ENCODE assay signal across 8 cellular contexts in genomic region chr1:114152211-114153050, GRCh38. TPM values are rescaled to one million over a fixed set of nuclear protein-coding genes. Genes with fewer than 3 reads are reported as not detected.
DNase-seq lines count a peak whose midpoint lies in the region; ATAC-seq and TF ChIP-seq lines count a peak whose summit lies in the region.

No MANE protein-coding gene starts in this region.

- H3K9me3 ChIP-seq in HUES64 (ENCODE audit: insufficient read depth, low read depth, low read length) = no peaks in the 10 kb centered on the region
- H3K9me3 ChIP-seq in body of pancreas = no peaks in the 10 kb centered on the region
- no peaks in the 10 kb centered on the region for H3K9me3 ChIP-seq in stomach

- peaks cover 0 to 14% (median 0%) of the 10 kb centered on the region in 3 donors for H3K36me3 Mint-ChIP-seq in immature natural killer cell
- no peaks in the 10 kb centered on the region for H3K36me3 Mint-ChIP-seq in activated T-helper 1 cell treated with anti-CD3 and anti-CD28 coated beads, Interleukin-12 subunit alpha, Interleukin-12 subunit beta, Interleukin-2, Interleukin-4 antibody, amounts not matched to agents 30 ng/mL and 10 ng/mL and 1 ng/mL, durations not matched to agents 14 hours and 24 hours and 36 hours (ENCODE audit: low read depth)

- H3K27me3 Mint-ChIP-seq in immature natural killer cell (ENCODE audit: low read depth in 3 of 3) = peaks cover 19 to 29% (median 28%) of the 10 kb centered on the region in 3 donors
- peaks cover 56% of the 10 kb centered on the region for H3K27me3 Mint-ChIP-seq in activated T-helper 1 cell treated with anti-CD3 and anti-CD28 coated beads, Interleukin-12 subunit alpha, Interleukin-12 subunit beta, Interleukin-2, Interleukin-4 antibody, amounts not matched to agents 30 ng/mL and 10 ng/mL and 1 ng/mL, durations not matched to agents 14 hours and 24 hours and 36 hours (ENCODE audit: insufficient read depth)

- no peak for TF ChIP-seq EP300 in stomach (IDR thresholded peaks at IDR 0.05)

- under 1% methylated on average over 66 of the region's 81 CpGs for WGBS in HUES64
- WGBS in body of pancreas, 2 donors = 1 to 6% methylated on average over 15 to 77 of the region's 81 CpGs
- 0 to 4% (median 3%) methylated on average over 4 to 81 of the region's 81 CpGs for WGBS in stomach, 5 donors

- ATAC-seq in body of pancreas = peak; percentile 65

- H3K4me3 ChIP-seq in AG10803 (ENCODE audit: low read length) (peak overlapping the region; percentile 27; the same call in 1 of the 2 replicates), HUES64 (ENCODE audit: low read length) (peak overlapping the region; percentile 85), body of pancreas (peak overlapping the region; percentile 22 to 27), stomach (peak overlapping the region; percentile 42 to 57 (median 47))

- H3K27ac Mint-ChIP-seq in immature natural killer cell = no peak overlapping the region
- no peak overlapping the region for H3K27ac Mint-ChIP-seq in activated T-helper 1 cell treated with anti-CD3 and anti-CD28 coated beads, Interleukin-12 subunit alpha, Interleukin-12 subunit beta, Interleukin-2, Interleukin-4 antibody, amounts not matched to agents 30 ng/mL and 10 ng/mL and 1 ng/mL, durations not matched to agents 14 hours and 24 hours and 36 hours

- peaks cover 30% of the 10 kb centered on the region for H3K36me3 ChIP-seq in HUES64 (ENCODE audit: insufficient read depth, low read length)
- H3K36me3 ChIP-seq in body of pancreas (replicated peaks in 1 of 2; ENCODE audit: insufficient read depth in 1 of 2, low read depth in 2 of 2) = no peaks in the 10 kb centered on the region
- no peaks in the 10 kb centered on the region for H3K36me3 ChIP-seq in stomach

- CTCF ChIA-PET in GM10248 (lab: Yijun Ruan, JAX) = interaction anchor here (1.4 kb wide), 1 partner anchor 21 kb away, joined by 4 read pairs; no protein-coding TSS in a partner anchor

- TF ChIP-seq CTCF in AG10803 (conservative IDR thresholded peaks at IDR 0.05; ENCODE audit: low read length) (no peak), body of pancreas (IDR thresholded peaks at IDR 0.05) (no peak), stomach (IDR thresholded peaks at IDR 0.05) (no peak), GM10248 (IDR thresholded peaks at IDR 0.05; ENCODE audit: control extremely low read depth, extremely low read depth, low read depth, missing control alignments) (no peak)

- TF ChIP-seq POLR2A in body of pancreas (IDR thresholded peaks at IDR 0.05) (peak in 2 of 3 donors; percentile 28 to 37), stomach (IDR thresholded peaks at IDR 0.05) (no peak)

- DNase-seq in AG10803 (ENCODE audit: low read depth) (peak; percentile 34), body of pancreas (peak; percentile 49 to 67 (median 54)), immature natural killer cell (peak; percentile 17 to 24 (median 22)), stomach (peak; percentile 37), GM10248 (ENCODE audit: extremely low spot score) (no peak)
- DNase-seq in activated CD4-positive, CD25-positive, alpha-beta regulatory T cell treated with anti-CD3 and anti-CD28 coated beads, Interleukin-2, amount 50 U/mL, for 72 hours = no peak
- no peak for DNase-seq in activated T-helper 1 cell treated with anti-CD3 and anti-CD28 coated beads, Interleukin-12 subunit alpha, Interleukin-12 subunit beta, Interleukin-2, Interleukin-4 antibody, amounts not matched to agents 30 ng/mL and 10 ng/mL and 1 ng/mL, durations not matched to agents 14 hours and 24 hours and 36 hours (ENCODE audit: low spot score)

- no peaks in the 10 kb centered on the region for H3K9me3 Mint-ChIP-seq in immature natural killer cell
- no peaks in the 10 kb centered on the region for H3K9me3 Mint-ChIP-seq in activated T-helper 1 cell treated with anti-CD3 and anti-CD28 coated beads, Interleukin-12 subunit alpha, Interleukin-12 subunit beta, Interleukin-2, Interleukin-4 antibody, amounts not matched to agents 30 ng/mL and 10 ng/mL and 1 ng/mL, durations not matched to agents 14 hours and 24 hours and 36 hours

- peak overlapping the region; percentile 53 to 83 (median 70) for H3K4me3 Mint-ChIP-seq in immature natural killer cell
- H3K4me3 Mint-ChIP-seq in activated T-helper 1 cell treated with anti-CD3 and anti-CD28 coated beads, Interleukin-12 subunit alpha, Interleukin-12 subunit beta, Interleukin-2, Interleukin-4 antibody, amounts not matched to agents 30 ng/mL and 10 ng/mL and 1 ng/mL, durations not matched to agents 14 hours and 24 hours and 36 hours = no peak overlapping the region

- peak overlapping the region; percentile 92 for H3K9ac ChIP-seq in HUES64 (ENCODE audit: low read depth, low read length)

- H3K27me3 ChIP-seq in HUES64 (ENCODE audit: insufficient read depth, low read length) (peaks cover 29% of the 10 kb centered on the region), body of pancreas (peaks cover 0 to 23% of the 10 kb centered on the region in 2 donors), stomach (peaks cover 17 to 96% (median 62%) of the 10 kb centered on the region in 3 donors)

- peak overlapping the region; percentile 31 for H3K27ac ChIP-seq in HUES64 (ENCODE audit: low read depth, low read length)
- H3K27ac ChIP-seq in body of pancreas = peak overlapping the region in 3 of 4 donors; percentile 13 to 39 (median 39)
- H3K27ac ChIP-seq in stomach = no peak overlapping the region

- intact Hi-C loops in body of pancreas (cut with DNase I) = no loop called here
- intact Hi-C loops in stomach (cut with DNase I; ENCODE audit: low total_unique reads) = no loop called here
- intact Hi-C loops in activated T-helper 1 cell treated with anti-CD3 and anti-CD28 coated beads, Interleukin-12 subunit alpha, Interleukin-12 subunit beta, Interleukin-2, Interleukin-4 antibody, amounts not matched to agents 30 ng/mL and 10 ng/mL and 1 ng/mL, durations not matched to agents 14 hours and 24 hours and 36 hours (cut with micrococcal nuclease) = no loop called here

- H3K4me1 Mint-ChIP-seq in immature natural killer cell = peaks cover 15 to 16% of the 10 kb centered on the region in 2 donors
- H3K4me1 Mint-ChIP-seq in activated T-helper 1 cell treated with anti-CD3 and anti-CD28 coated beads, Interleukin-12 subunit alpha, Interleukin-12 subunit beta, Interleukin-2, Interleukin-4 antibody, amounts not matched to agents 30 ng/mL and 10 ng/mL and 1 ng/mL, durations not matched to agents 14 hours and 24 hours and 36 hours (ENCODE audit: low read depth) = no peaks in the 10 kb centered on the region

- H3K4me1 ChIP-seq in HUES64 (ENCODE audit: insufficient read depth, low read length) = peaks cover 51% of the 10 kb centered on the region
- peaks cover 35% of the 10 kb centered on the region for H3K4me1 ChIP-seq in body of pancreas
- peaks cover 24 to 33% (median 33%) of the 10 kb centered on the region in 4 donors for H3K4me1 ChIP-seq in stomach

- POLR2A ChIA-PET in GM10248 (lab: Yijun Ruan, JAX) = no interaction called here

RNA-seq across cellular contexts. Expression of gene SYT6, which starts 1.2 kb away (rescaled TPM):
- 23.2 TPM for polyA plus RNA-seq in HUES64 (2013, experiment 1 of 2)
- 23.5 TPM for polyA plus RNA-seq in HUES64 (2013, experiment 2 of 2)
- total RNA-seq in body of pancreas (1 to 10 TPM; 3.3 to 4.4 TPM), stomach (10 to 100 TPM in 1 of 5 donors, 1 to 10 TPM in 2, not detected in 2; 1.4 to 86.6 (median 2.0) TPM)
- polyA plus RNA-seq in immature natural killer cell (not detected), stomach (under 1 TPM in 1 of 3 donors, not detected in 2; 0.18 TPM)
- total RNA-seq in activated T-helper 1 cell treated with anti-CD3 and anti-CD28 coated beads, Interleukin-12 subunit alpha, Interleukin-12 subunit beta, Interleukin-2, Interleukin-4 antibody, amounts not matched to agents 30 ng/mL and 10 ng/mL and 1 ng/mL, durations not matched to agents 14 hours and 24 hours and 36 hours = not detected in 2 replicates

Comparison
In these comparisons a context has a peak if more than half of its experiments do, and no peak if none do; other contexts are left out.
1. DNase-seq: peak in AG10803 (single experiment), body of pancreas (4 of 4), immature natural killer cell (3 of 3) and stomach (single experiment); none in GM10248 (single experiment), activated CD4-positive, CD25-positive, alpha-beta regulatory T cell treated with anti-CD3 and anti-CD28 coated beads, Interleukin-2, amount 50 U/mL, for 72 hours (single experiment) and activated T-helper 1 cell treated with anti-CD3 and anti-CD28 coated beads, Interleukin-12 subunit alpha, Interleukin-12 subunit beta, Interleukin-2, Interleukin-4 antibody, amounts not matched to agents 30 ng/mL and 10 ng/mL and 1 ng/mL, durations not matched to agents 14 hours and 24 hours and 36 hours (single experiment).
2. H3K4me3 ChIP-seq: peak in every context shown above with its lines; median percentile 85 in HUES64; 47 in stomach; 27 in AG10803; 24 in body of pancreas.
3. H3K27ac ChIP-seq: peak in HUES64 (single experiment) and body of pancreas (3 of 4); none in stomach (0 of 5).
4. POLR2A ChIP-seq: peak in body of pancreas (2 of 3); none in stomach (0 of 4).